14 cellular contexts compared by ENCODE assay signal in genomic region chr6:35304299-35304698, GRCh38. TPM values are rescaled to one million over a fixed set of nuclear protein-coding genes. Genes with fewer than 3 reads are reported as not detected.
DNase-seq lines count a peak whose midpoint lies in the region; ATAC-seq and TF ChIP-seq lines count a peak whose summit lies in the region.
"Had no signal": no experiment of that assay in that cellular context is flagged by ENCODE, and none has a peak within 500 bp of the region (broad histone marks: within the 10 kb centered on the region; RNA-seq: fewer than 3 reads in every experiment).

No MANE protein-coding gene starts in this region.

- no peak for DNase-seq in activated T-cell treated with anti-CD3 and anti-CD28 coated beads, Interleukin-2, amount 50 U/mL, for 72 hours
- DNase-seq in activated T-cell treated with anti-CD3 and anti-CD28 coated beads, Interleukin-2, amount 50 U/mL, for 48 hours = no peak
- no peak for DNase-seq in T-cell
- DNase-seq in epithelial cell of prostate (ENCODE audit: low read depth, low spot score) = no peak
- no peak for DNase-seq in iPS-NIHi7 (ENCODE audit: extremely low spot score)
- DNase-seq in NOMO-1 treated with dmso at 0.1 percent for 144 hours (lab: John Stamatoyannopoulos, UW; ENCODE audit: unreplicated experiment) = no peak
- no peak for DNase-seq in dorsolateral prefrontal cortex
- DNase-seq: effector CD8-positive, alpha-beta T cell; left ventricle myocardium superior; NCI-H774; retina had no signal

- H3K36me3 Mint-ChIP-seq in activated T-cell treated with anti-CD3 and anti-CD28 coated beads, Interleukin-2, amount 50 U/mL, for 72 hours (ENCODE audit: insufficient read depth in 2 of 2) = peaks cover 6 to 16% of the 10 kb centered on the region in 2 donors
- peaks cover 45% of the 10 kb centered on the region for H3K36me3 Mint-ChIP-seq in T-cell
- H3K36me3 Mint-ChIP-seq in stimulated activated memory B cell treated with anti-CD40 and anti-IgM and Interleukin-4, amounts not matched to agents 10 μg/mL and 1 μg/mL and 100 μg/mL, for 72 hours = peaks cover 28% of the 10 kb centered on the region

- no peaks in the 10 kb centered on the region for H3K9me3 Mint-ChIP-seq in activated T-cell treated with anti-CD3 and anti-CD28 coated beads, Interleukin-2, amount 50 U/mL, for 72 hours
- no peaks in the 10 kb centered on the region for H3K9me3 Mint-ChIP-seq in T-cell
- H3K9me3 Mint-ChIP-seq in stimulated activated memory B cell treated with anti-CD40 and anti-IgM and Interleukin-4, amounts not matched to agents 10 μg/mL and 1 μg/mL and 100 μg/mL, for 72 hours = no peaks in the 10 kb centered on the region
- H3K9me3 Mint-ChIP-seq: nephron had no signal

- H3K27me3 ChIP-seq in dorsolateral prefrontal cortex = no peaks in the 10 kb centered on the region

- no peak for TF ChIP-seq CTCF in dorsolateral prefrontal cortex (IDR thresholded peaks at IDR 0.05 in 54 of 56, conservative IDR thresholded peaks at IDR 0.05 in 2 of 56; ENCODE audit: low read depth in 1 of 56, partially characterized antibody in 56 of 56)

- H3K4me1 Mint-ChIP-seq in activated T-cell treated with anti-CD3 and anti-CD28 coated beads, Interleukin-2, amount 50 U/mL, for 72 hours (ENCODE audit: low read depth) = peaks cover 82% of the 10 kb centered on the region
- H3K4me1 Mint-ChIP-seq in T-cell = peaks cover 79 to 90% (median 83%) of the 10 kb centered on the region in 3 donors
- H3K4me1 Mint-ChIP-seq in stimulated activated memory B cell treated with anti-CD40 and anti-IgM and Interleukin-4, amounts not matched to agents 10 μg/mL and 1 μg/mL and 100 μg/mL, for 72 hours = peaks cover 73% of the 10 kb centered on the region

- POLR2A ChIA-PET in T-cell (lab: Charles Lee) = no interaction called here

- no peaks in the 10 kb centered on the region for H3K27me3 Mint-ChIP-seq in activated T-cell treated with anti-CD3 and anti-CD28 coated beads, Interleukin-2, amount 50 U/mL, for 72 hours (ENCODE audit: low read depth)
- H3K27me3 Mint-ChIP-seq in T-cell = no peaks in the 10 kb centered on the region
- H3K27me3 Mint-ChIP-seq in stimulated activated memory B cell treated with anti-CD40 and anti-IgM and Interleukin-4, amounts not matched to agents 10 μg/mL and 1 μg/mL and 100 μg/mL, for 72 hours = no peaks in the 10 kb centered on the region

- intact Hi-C loops in dorsolateral prefrontal cortex (cut with DNase I) = no loop called here

- ATAC-seq in activated T-cell treated with anti-CD3 and anti-CD28 coated beads, Interleukin-2, amount 50 U/mL, for 72 hours (replicated peaks in 1 of 2) = no peak
- ATAC-seq in T-cell (replicated peaks in 1 of 4) = no peak
- no peak for ATAC-seq in stimulated activated memory B cell treated with anti-CD40 and anti-IgM and Interleukin-4, amounts not matched to agents 10 μg/mL and 1 μg/mL and 100 μg/mL, for 72 hours
- ATAC-seq: left ventricle myocardium superior had no signal

- H3K27ac Mint-ChIP-seq in activated T-cell treated with anti-CD3 and anti-CD28 coated beads, Interleukin-2, amount 50 U/mL, for 72 hours = peak overlapping the region; percentile 78
- peak overlapping the region; percentile 96 to 97 for H3K27ac Mint-ChIP-seq in T-cell
- peak overlapping the region; percentile 95 for H3K27ac Mint-ChIP-seq in stimulated activated memory B cell treated with anti-CD40 and anti-IgM and Interleukin-4, amounts not matched to agents 10 μg/mL and 1 μg/mL and 100 μg/mL, for 72 hours
- H3K27ac Mint-ChIP-seq: nephron had no signal

- H3K27ac ChIP-seq in epithelial cell of prostate = peak overlapping the region; percentile 85
- H3K27ac ChIP-seq in dorsolateral prefrontal cortex = no peak overlapping the region
- H3K27ac ChIP-seq: thoracic aorta had no signal

- H3K4me3 Mint-ChIP-seq in activated T-cell treated with anti-CD3 and anti-CD28 coated beads, Interleukin-2, amount 50 U/mL, for 72 hours = peak overlapping the region; percentile 93 to 95
- peak overlapping the region; percentile 86 to 97 (median 92) for H3K4me3 Mint-ChIP-seq in T-cell
- H3K4me3 Mint-ChIP-seq in stimulated activated memory B cell treated with anti-CD40 and anti-IgM and Interleukin-4, amounts not matched to agents 10 μg/mL and 1 μg/mL and 100 μg/mL, for 72 hours = peak overlapping the region; percentile 59
- H3K4me3 Mint-ChIP-seq: nephron had no signal

- no peak overlapping the region for H3K4me3 ChIP-seq in dorsolateral prefrontal cortex
- H3K4me3 ChIP-seq: thoracic aorta had no signal

- CTCF ChIA-PET in T-cell (lab: Charles Lee) = interaction anchor here (0.6 to 1.2 kb wide), 3 partner anchors 218 to 408 kb away, joined by 3 to 5 read pairs (median 4); no protein-coding TSS in a partner anchor

RNA-seq across cellular contexts. Expression of gene DEF6, which starts 6.7 kb away (rescaled TPM):
- total RNA-seq in activated T-cell treated with anti-CD3 and anti-CD28 coated beads, Interleukin-2, amount 50 U/mL, for 72 hours = 100 to 1,000 TPM; 108 to 127 TPM
- total RNA-seq in T-cell = 100 to 1,000 TPM; 221 to 311 (median 298) TPM
- total RNA-seq in dorsolateral prefrontal cortex = 10 to 100 TPM in 2 of 120 experiments, 1 to 10 TPM in 118; 1.6 to 10.2 (median 4.8) TPM

RNA-seq across cellular contexts. Expression of gene PPARD, which starts 38.1 kb away (rescaled TPM):
- 10 to 100 TPM; 24.1 to 27.9 TPM for total RNA-seq in activated T-cell treated with anti-CD3 and anti-CD28 coated beads, Interleukin-2, amount 50 U/mL, for 72 hours
- total RNA-seq in T-cell = 10 to 100 TPM; 36.8 to 41.3 (median 37.9) TPM
- total RNA-seq in dorsolateral prefrontal cortex = 10 to 100 TPM; 26.8 to 49.1 (median 36.9) TPM

RNA-seq across cellular contexts. Expression of gene ZNF76, which starts 44.8 kb away (rescaled TPM):
- total RNA-seq in activated T-cell treated with anti-CD3 and anti-CD28 coated beads, Interleukin-2, amount 50 U/mL, for 72 hours = 10 to 100 TPM; 52.1 to 55.9 TPM
- total RNA-seq in T-cell = 10 to 100 TPM; 72.7 to 91.3 (median 84.8) TPM
- 10 to 100 TPM; 28.7 to 73.1 (median 45.8) TPM for total RNA-seq in dorsolateral prefrontal cortex

Comparison
In these comparisons a context has a peak if more than half of its experiments do, and no peak if none do; other contexts are left out.
1. RNA of gene DEF6, which starts 6.7 kb away (total RNA-seq): 221 to 311 TPM in T-cell and 108 to 127 TPM in activated T-cell treated with anti-CD3 and anti-CD28 coated beads, Interleukin-2, amount 50 U/mL, for 72 hours; 1.6 to 10.2 TPM in dorsolateral prefrontal cortex; every median in the first group is over 4 times any median in the second.
2. Peak in every context shown above with its lines, with median percentiles within 50 percentile points of each other: H3K27ac Mint-ChIP-seq and H3K4me3 Mint-ChIP-seq.